In the genomic region with DNA sequence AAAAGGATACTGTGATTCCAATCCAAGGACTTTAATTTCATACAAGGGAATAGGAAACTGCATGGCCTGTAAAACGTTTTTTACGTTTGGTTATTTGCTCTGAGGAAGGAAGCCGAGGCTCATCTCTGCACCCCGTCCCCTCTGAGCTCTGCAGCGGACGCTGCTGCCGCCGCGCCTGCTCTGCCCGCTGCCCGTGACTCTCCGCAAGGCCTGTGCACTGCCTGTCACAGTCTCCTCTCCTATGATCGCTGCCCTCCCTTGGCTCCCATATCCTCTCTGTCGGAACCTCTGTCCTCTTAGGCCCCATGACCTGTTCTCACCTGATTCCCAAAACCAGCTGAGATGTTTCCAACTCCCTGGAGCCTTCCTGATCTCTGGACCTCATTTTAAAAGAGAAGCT, we compare ENCODE assay signal across 22 cellular contexts.
"Had no signal": no experiment of that assay in that cellular context is flagged by ENCODE, and none has a peak within 500 bp of the region (broad histone marks: within the 10 kb centered on the region; RNA-seq: fewer than 3 reads in every experiment).

No MANE protein-coding gene starts in this region.

- H3K9me3 ChIP-seq: MG63, SK-N-SH had no signal

- FAIRE-seq: RCC 7860 had no signal

- H3K27me3 ChIP-seq: MG63 had no signal

- H3K9ac ChIP-seq: SK-N-SH had no signal

- H3K36me3 ChIP-seq: MG63 had no signal

- H3K4me3 ChIP-seq: MG63 had no signal

- H3K4me2 ChIP-seq: SK-N-SH had no signal

- DNase-seq: IMR-90, Karpas-422, KG1, MG63, NCI-H1092, NCI-H1105 treated with DMSO at 0.1 percent for 48 hours, NCI-H1417 treated with DMSO at 0.1 percent for 48 hours, NCI-H146, NCI-H1694 treated with DMSO at 0.1 percent for 48 hours, NCI-H1930, NCI-H2081, NCI-H2107, NCI-H226, NCI-H446, NCI-H510A, NCI-H524 treated with DMSO at 0.1 percent for 48 hours, NCI-H69, NCI-H774, Right ventricle myocardium superior, RPMI8226, SK-N-SH had no signal
